1 cellular context compared by ENCODE assay signal in genomic region chr11:58928082-58928574, GRCh38.
TF ChIP-seq lines count a peak whose summit lies in the region.

No MANE protein-coding gene starts in this region.

TF ChIP-seq in GM23338, 12 proteins besides CTCF, POLR2A, EP300 and RAD21 (continued from another document):
- TF ChIP-seq ZNF462 (CRISPR knock-in tag; IDR thresholded peaks at IDR 0.05): no peak
TF ChIP-seq in GM23338: peak in this region for 0.
